In genomic region chr12:54526800-54527630, GRCh38 we compare ENCODE assay signal across 8 cellular contexts. TPM values are rescaled to one million over a fixed set of nuclear protein-coding genes. Genes with fewer than 3 reads are reported as not detected.
DNase-seq lines count a peak whose midpoint lies in the region; ATAC-seq, FAIRE-seq and TF ChIP-seq lines count a peak whose summit lies in the region.

No MANE protein-coding gene starts in this region.

- ATAC-seq in GM19328 (IDR thresholded peaks at IDR 0.05; ENCODE audit: unreplicated experiment): no peak

- intact Hi-C loops in thyroid gland (cut with DNase I): no loop called here

- H3K4me1 ChIP-seq in SK-N-SH (ENCODE audit: control insufficient read depth in 1 of 2, insufficient read depth in 2 of 2, low read depth in 1 of 2, low read length in 1 of 2) (no peaks in the 10 kb centered on the region), thyroid gland (no peaks in the 10 kb centered on the region)

- H3K4me3 ChIP-seq in SK-N-SH (ENCODE audit: low read depth in 2 of 2, low read length in 1 of 2) (peak overlapping the region in 1 of 2 experiments; percentile 29; a peak in 1 of 4 replicates), thyroid gland (replicated peaks in 1 of 3) (no peak overlapping the region)

- H3K36me3 ChIP-seq in SK-N-SH (replicated peaks in 1 of 2; ENCODE audit: control insufficient read depth in 1 of 2, insufficient read depth in 2 of 2, low read length in 1 of 2): no peaks in the 10 kb centered on the region
- H3K36me3 ChIP-seq in thyroid gland: no peaks in the 10 kb centered on the region

- no peaks in the 10 kb centered on the region for H4K20me1 ChIP-seq in SK-N-SH (ENCODE audit: insufficient read depth)

- H3K9me2 ChIP-seq in SK-N-SH: no peaks in the 10 kb centered on the region

- peak; percentile 31; the same call in 1 of the 2 replicates for TF ChIP-seq RAD21 in SK-N-SH (IDR thresholded peaks at IDR 0.05; ENCODE audit: low read length)

- WGBS in SK-N-SH (ENCODE audit: low lambda C conversion rate): 15% methylated on average over 9 of the region's 9 CpGs
- 44 to 46% methylated on average over 9 of the region's 9 CpGs for WGBS in thyroid gland, 2 donors

- peaks cover 70% of the 10 kb centered on the region for H3K27me3 ChIP-seq in SK-N-SH (ENCODE audit: insufficient read depth)
- H3K27me3 ChIP-seq in thyroid gland: no peaks in the 10 kb centered on the region

- no peak for TF ChIP-seq EP300 in SK-N-SH (IDR thresholded peaks at IDR 0.05; ENCODE audit: borderline replicate concordance in 1 of 2, low read depth in 1 of 2, low read length in 1 of 2)

- H3K27ac ChIP-seq in C4-2B (no peak overlapping the region), SK-N-SH (ENCODE audit: low read depth in 2 of 2, low read length in 1 of 2) (no peak overlapping the region), caudate nucleus (ENCODE audit: low read depth, low read length) (no peak overlapping the region), thyroid gland (no peak overlapping the region)

- no peak overlapping the region for H2AFZ ChIP-seq in SK-N-SH (ENCODE audit: low read depth)

- CTCF ChIA-PET in SK-N-SH (lab: Yijun Ruan, JAX): interaction anchor here (0.8 to 1.6 kb wide), 7 partner anchors 8 to 128 kb away, joined by 3 to 5 read pairs (median 3); no protein-coding TSS in a partner anchor

- TF ChIP-seq CTCF in C4-2B (conservative IDR thresholded peaks at IDR 0.05): peak; percentile 87
- TF ChIP-seq CTCF in SK-N-SH (IDR thresholded peaks at IDR 0.05): peak; percentile 59
- TF ChIP-seq CTCF in thyroid gland (IDR thresholded peaks at IDR 0.05): peak; percentile 22 to 52 (median 38)

- DNase-seq in H54 (ENCODE audit: insufficient read length, low spot score) (peak; percentile 37), SK-N-SH (no peak), caudate nucleus (lab: John Stamatoyannopoulos, UW) (peak in 42 of 61 donors; percentile 3 to 86 (median 51)), medulla oblongata (ENCODE audit: extremely low spot score) (peak; percentile 64), thyroid gland (peak; percentile 38 to 44), SK-N-DZ (ENCODE audit: low spot score) (no peak)

- POLR2A ChIA-PET in SK-N-SH (lab: Yijun Ruan, JAX): no interaction called here

- H3F3A ChIP-seq in SK-N-SH (replicated peaks; ENCODE audit: insufficient read depth): no peaks in the 10 kb centered on the region

- TF ChIP-seq POLR2A in H54 (IDR thresholded peaks at IDR 0.05; ENCODE audit: low read depth, low read length): no peak
- no peak for TF ChIP-seq POLR2A in thyroid gland (IDR thresholded peaks at IDR 0.05)

- H3K9me3 ChIP-seq in SK-N-SH (no peaks in the 10 kb centered on the region), thyroid gland (no peaks in the 10 kb centered on the region)

- H3K4me2 ChIP-seq in SK-N-SH: no peak overlapping the region

- FAIRE-seq in H54 (lab: Jason Lieb, UNC): no peak

- H3K79me2 ChIP-seq in SK-N-SH (ENCODE audit: insufficient read depth): no peaks in the 10 kb centered on the region

- no peak overlapping the region for H3K9ac ChIP-seq in SK-N-SH

TF ChIP-seq in SK-N-SH, 30 proteins besides CTCF, POLR2A, EP300 and RAD21:
- TF ChIP-seq RFX5 (IDR thresholded peaks at IDR 0.05; ENCODE audit: low read length) (no peak), RCOR1 (IDR thresholded peaks at IDR 0.05; ENCODE audit: low read length) (no peak), FOSL2 (IDR thresholded peaks at IDR 0.05; ENCODE audit: borderline replicate concordance, low read depth) (no peak), EZH2phosphoT487 (IDR thresholded peaks at IDR 0.05; ENCODE audit: borderline replicate concordance, low read depth) (no peak), USF1 (IDR thresholded peaks at IDR 0.05; ENCODE audit: borderline replicate concordance, low read depth) (no peak), FOXJ3 (CRISPR knock-in tag; IDR thresholded peaks at IDR 0.05) (no peak), MXI1 (IDR thresholded peaks at IDR 0.05; ENCODE audit: low read depth, low read length) (no peak), IRF3 (IDR thresholded peaks at IDR 0.05; ENCODE audit: low read depth, low read length) (no peak), ELF1 (IDR thresholded peaks at IDR 0.05) (no peak), NRF1 (IDR thresholded peaks at IDR 0.05; ENCODE audit: low read depth, low read length) (no peak), FOXM1 (IDR thresholded peaks at IDR 0.05; ENCODE audit: low read depth) (no peak), MEF2A (IDR thresholded peaks at IDR 0.05; ENCODE audit: borderline replicate concordance, low read depth) (no peak), TCF12 (IDR thresholded peaks at IDR 0.05) (no peak), TAF1 (IDR thresholded peaks at IDR 0.05; ENCODE audit: borderline replicate concordance, low read depth, low read length) (no peak)

RNA-seq across cellular contexts. Expression of gene PDE1B, which starts 22.4 kb away (rescaled TPM):
- not detected in 2 replicates for polyA plus RNA-seq in SK-N-SH (2012; rRNA removed)
- polyA plus RNA-seq in SK-N-SH (2012; cell fraction: cytosol; rRNA removed): 0.01 TPM in 1 of 2 replicates, not detected in the other
- 0.04 and 0.05 TPM in 2 replicates for polyA plus RNA-seq in SK-N-SH (2012; cell fraction: nucleus; rRNA removed)
- total RNA-seq in thyroid gland: 1 to 10 TPM; 4.1 to 7.5 (median 5.0) TPM
- 0.03 TPM in 1 of 2 replicates, not detected in the other for polyA plus RNA-seq in SK-N-DZ (2014; cell fraction: cytosol; rRNA removed)
- polyA plus RNA-seq in SK-N-DZ (2014; cell fraction: nucleus; rRNA removed): 0.20 TPM in 1 of 2 replicates, not detected in the other

RNA-seq across cellular contexts. Expression of gene NCKAP1L, which starts 29.5 kb away (rescaled TPM):
- 0.03 TPM in 2 replicates for polyA plus RNA-seq in SK-N-SH (2012; rRNA removed)
- under 0.01 and 0.03 TPM in 2 replicates for polyA plus RNA-seq in SK-N-SH (2012; cell fraction: cytosol; rRNA removed)
- 0.05 and 0.07 TPM in 2 replicates for polyA plus RNA-seq in SK-N-SH (2012; cell fraction: nucleus; rRNA removed)
- 10 to 100 TPM in 1 of 4 donors, 1 to 10 TPM in 3; 2.1 to 14.6 (median 7.9) TPM for total RNA-seq in thyroid gland
- polyA plus RNA-seq in SK-N-DZ (2014; cell fraction: cytosol; rRNA removed): not detected in 2 replicates
- polyA plus RNA-seq in SK-N-DZ (2014; cell fraction: nucleus; rRNA removed): 0.06 TPM in 1 of 2 replicates, not detected in the other

RNA-seq across cellular contexts. Expression of gene GTSF1, which starts 53.6 kb away (rescaled TPM):
- polyA plus RNA-seq in SK-N-SH (2012; rRNA removed): 36.0 and 37.3 TPM in 2 replicates
- 36.6 and 36.7 TPM in 2 replicates for polyA plus RNA-seq in SK-N-SH (2012; cell fraction: cytosol; rRNA removed)
- 15.9 and 22.9 TPM in 2 replicates for polyA plus RNA-seq in SK-N-SH (2012; cell fraction: nucleus; rRNA removed)
- 1 to 10 TPM in 1 of 4 donors, not detected in 3; 1.3 TPM for total RNA-seq in thyroid gland
- 182 and 238 TPM in 2 replicates for polyA plus RNA-seq in SK-N-DZ (2014; cell fraction: cytosol; rRNA removed)
- polyA plus RNA-seq in SK-N-DZ (2014; cell fraction: nucleus; rRNA removed): 127 and 151 TPM in 2 replicates

Comparison
In these comparisons a context has a peak if more than half of its experiments do, and no peak if none do; other contexts are left out.
1. DNase-seq: peak in H54 (single experiment), caudate nucleus (42 of 61), medulla oblongata (single experiment) and thyroid gland (2 of 2); none in SK-N-SH (single experiment) and SK-N-DZ (single experiment).
2. Peak in every context shown above with its lines, with median percentiles within 50 percentile points of each other: CTCF ChIP-seq.